16 cellular contexts compared by ENCODE assay signal in the genomic region with DNA sequence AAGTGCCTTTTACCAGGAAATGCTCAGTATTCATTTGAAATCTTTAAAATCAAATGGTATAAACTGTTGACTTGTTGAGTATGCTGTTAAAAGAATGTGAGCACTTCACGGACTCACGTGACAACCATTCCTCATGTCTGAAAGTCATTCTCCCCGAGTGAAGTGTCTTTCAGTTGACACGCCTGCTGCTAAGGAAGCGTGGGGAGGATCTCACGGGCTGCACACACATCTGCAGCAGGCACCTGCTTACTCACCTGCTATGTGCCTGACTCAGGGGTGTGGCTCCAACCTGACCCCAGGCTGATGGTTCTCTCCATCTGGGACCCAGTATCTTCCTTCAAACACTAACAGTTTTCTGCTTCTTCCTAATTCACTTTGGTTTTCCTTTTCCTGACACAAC. TPM values are rescaled to one million over a fixed set of nuclear protein-coding genes. Genes with fewer than 3 reads are reported as not detected.
A peak's percentile ranks its signal among the peaks of the same experiment; 100 is the strongest.
DNase-seq lines count a peak whose midpoint lies in the region; ATAC-seq, FAIRE-seq and TF ChIP-seq lines count a peak whose summit lies in the region.
"Had no signal": no experiment of that assay in that cellular context is flagged by ENCODE, and none has a peak within 500 bp of the region (broad histone marks: within the 10 kb centered on the region; RNA-seq: fewer than 3 reads in every experiment).

No MANE protein-coding gene starts in this region.

- no peak for FAIRE-seq in small intestine (lab: Jason Lieb, UNC)
- FAIRE-seq: astrocyte had no signal

- no peak for ATAC-seq in activated naive CD8-positive, alpha-beta T cell treated with anti-CD3 and anti-CD28 coated beads, Interleukin-2, amount 10 ng/mL, durations not matched to agents 7 days and 5 days (ENCODE audit: low read depth)
- no peak for ATAC-seq in activated naive CD8-positive, alpha-beta T cell treated with anti-CD3 and anti-CD28 coated beads, Interleukin-2, amount 50 U/mL, for 24 hours
- ATAC-seq in natural killer cell treated with Interleukin-12 subunit alpha and Interleukin-12 subunit beta and Interleukin-15 and Interleukin-18, amount 100 ng/mL, for 72 hours, result no peak
- ATAC-seq: stimulated activated naive B cell treated with anti-CD40 and anti-IgM and Interleukin-4, amounts not matched to agents 10 μg/mL and 1 μg/mL and 100 μg/mL, for 72 hours had no signal

- H3K4me1 ChIP-seq in suprapubic skin (no peaks in the 10 kb centered on the region), small intestine (ENCODE audit: control insufficient read depth in 2 of 2, insufficient read depth in 1 of 2, low read depth in 1 of 2, low read length in 1 of 2) (no peaks in the 10 kb centered on the region)
- H3K4me1 ChIP-seq: parathyroid adenoma had no signal

- whole genome bisulfite sequencing in suprapubic skin, result 77% methylated on average over 6 of the region's 6 CpGs
- WGBS in small intestine, 3 donors, result 81 to 90% (median 81%) methylated on average over 6 of the region's 6 CpGs

- no peak for TF ChIP-seq EP300 in suprapubic skin (IDR thresholded peaks at IDR 0.05)

- no peaks in the 10 kb centered on the region for H3K27me3 Mint-ChIP-seq in activated naive CD8-positive, alpha-beta T cell treated with anti-CD3 and anti-CD28 coated beads, Interleukin-2, amount 10 ng/mL, durations not matched to agents 7 days and 5 days
- H3K27me3 Mint-ChIP-seq in activated naive CD8-positive, alpha-beta T cell treated with anti-CD3 and anti-CD28 coated beads, Interleukin-2, amount 50 U/mL, for 24 hours, result no peaks in the 10 kb centered on the region
- H3K27me3 Mint-ChIP-seq in natural killer cell treated with Interleukin-12 subunit alpha and Interleukin-12 subunit beta and Interleukin-15 and Interleukin-18, amount 100 ng/mL, for 72 hours, result no peaks in the 10 kb centered on the region
- H3K27me3 Mint-ChIP-seq: stimulated activated naive B cell treated with anti-CD40 and anti-IgM and Interleukin-4, amounts not matched to agents 10 μg/mL and 1 μg/mL and 100 μg/mL, for 72 hours had no signal

- no peak overlapping the region for H3K4me3 Mint-ChIP-seq in activated naive CD8-positive, alpha-beta T cell treated with anti-CD3 and anti-CD28 coated beads, Interleukin-2, amount 10 ng/mL, durations not matched to agents 7 days and 5 days
- H3K4me3 Mint-ChIP-seq in activated naive CD8-positive, alpha-beta T cell treated with anti-CD3 and anti-CD28 coated beads, Interleukin-2, amount 50 U/mL, for 24 hours, result no peak overlapping the region
- no peak overlapping the region for H3K4me3 Mint-ChIP-seq in natural killer cell treated with Interleukin-12 subunit alpha and Interleukin-12 subunit beta and Interleukin-15 and Interleukin-18, amount 100 ng/mL, for 72 hours
- H3K4me3 Mint-ChIP-seq: stimulated activated naive B cell treated with anti-CD40 and anti-IgM and Interleukin-4, amounts not matched to agents 10 μg/mL and 1 μg/mL and 100 μg/mL, for 72 hours; WTC11 had no signal

- peak overlapping the region; percentile 38 for H3K27ac ChIP-seq in suprapubic skin
- H3K27ac ChIP-seq in small intestine (ENCODE audit: low read depth in 1 of 2, low read length in 1 of 2), result peak overlapping the region in 1 of 2 donors; percentile 22

- peaks cover 5% of the 10 kb centered on the region for H3K36me3 Mint-ChIP-seq in activated naive CD8-positive, alpha-beta T cell treated with anti-CD3 and anti-CD28 coated beads, Interleukin-2, amount 10 ng/mL, durations not matched to agents 7 days and 5 days
- H3K36me3 Mint-ChIP-seq in activated naive CD8-positive, alpha-beta T cell treated with anti-CD3 and anti-CD28 coated beads, Interleukin-2, amount 50 U/mL, for 24 hours (ENCODE audit: low read depth), result peaks cover 13% of the 10 kb centered on the region
- no peaks in the 10 kb centered on the region for H3K36me3 Mint-ChIP-seq in natural killer cell treated with Interleukin-12 subunit alpha and Interleukin-12 subunit beta and Interleukin-15 and Interleukin-18, amount 100 ng/mL, for 72 hours

- H3K27me3 ChIP-seq in suprapubic skin, result no peaks in the 10 kb centered on the region
- no peaks in the 10 kb centered on the region for H3K27me3 ChIP-seq in small intestine (ENCODE audit: control insufficient read depth in 2 of 2, insufficient read depth in 2 of 2, low read length in 2 of 2)
- H3K27me3 ChIP-seq: esophagus muscularis mucosa had no signal

- H3K4me3 ChIP-seq in epithelial cell of esophagus (ENCODE audit: low read length), result no peak overlapping the region
- H3K4me3 ChIP-seq in suprapubic skin, result no peak overlapping the region
- H3K4me3 ChIP-seq in small intestine (ENCODE audit: low read depth in 1 of 2, low read length in 2 of 2), result no peak overlapping the region
- H3K4me3 ChIP-seq: esophagus muscularis mucosa had no signal

- no peak for TF ChIP-seq CTCF in epithelial cell of esophagus (IDR thresholded peaks at IDR 0.05; ENCODE audit: insufficient read depth, low read depth, low read length, missing control alignments)
- no peak for TF ChIP-seq CTCF in suprapubic skin (IDR thresholded peaks at IDR 0.05)

- no peaks in the 10 kb centered on the region for H3K9me3 Mint-ChIP-seq in activated naive CD8-positive, alpha-beta T cell treated with anti-CD3 and anti-CD28 coated beads, Interleukin-2, amount 10 ng/mL, durations not matched to agents 7 days and 5 days
- no peaks in the 10 kb centered on the region for H3K9me3 Mint-ChIP-seq in activated naive CD8-positive, alpha-beta T cell treated with anti-CD3 and anti-CD28 coated beads, Interleukin-2, amount 50 U/mL, for 24 hours
- H3K9me3 Mint-ChIP-seq in natural killer cell treated with Interleukin-12 subunit alpha and Interleukin-12 subunit beta and Interleukin-15 and Interleukin-18, amount 100 ng/mL, for 72 hours, result no peaks in the 10 kb centered on the region
- H3K9me3 Mint-ChIP-seq: stimulated activated naive B cell treated with anti-CD40 and anti-IgM and Interleukin-4, amounts not matched to agents 10 μg/mL and 1 μg/mL and 100 μg/mL, for 72 hours; WTC11 had no signal

- TF ChIP-seq POLR2A in suprapubic skin (IDR thresholded peaks at IDR 0.05), result no peak

- peak overlapping the region; percentile 53 for H3K27ac Mint-ChIP-seq in activated naive CD8-positive, alpha-beta T cell treated with anti-CD3 and anti-CD28 coated beads, Interleukin-2, amount 10 ng/mL, durations not matched to agents 7 days and 5 days
- H3K27ac Mint-ChIP-seq in activated naive CD8-positive, alpha-beta T cell treated with anti-CD3 and anti-CD28 coated beads, Interleukin-2, amount 50 U/mL, for 24 hours, result no peak overlapping the region
- peak overlapping the region in 1 of 2 donors; percentile 54 for H3K27ac Mint-ChIP-seq in natural killer cell treated with Interleukin-12 subunit alpha and Interleukin-12 subunit beta and Interleukin-15 and Interleukin-18, amount 100 ng/mL, for 72 hours
- H3K27ac Mint-ChIP-seq: stimulated activated naive B cell treated with anti-CD40 and anti-IgM and Interleukin-4, amounts not matched to agents 10 μg/mL and 1 μg/mL and 100 μg/mL, for 72 hours had no signal

- peaks cover 32% of the 10 kb centered on the region for H3K36me3 ChIP-seq in suprapubic skin
- peaks cover 0 to 6% of the 10 kb centered on the region in 2 donors for H3K36me3 ChIP-seq in small intestine (ENCODE audit: control insufficient read depth in 2 of 2, insufficient read depth in 2 of 2, low read length in 2 of 2)

- POLR2A ChIA-PET in activated naive CD8-positive, alpha-beta T cell treated with anti-CD3 and anti-CD28 coated beads, Interleukin-2, amount 10 ng/mL, durations not matched to agents 7 days and 5 days (lab: Charles Lee), result no interaction called here

- no peaks in the 10 kb centered on the region for H3K9me3 ChIP-seq in suprapubic skin
- no peaks in the 10 kb centered on the region for H3K9me3 ChIP-seq in small intestine (ENCODE audit: control insufficient read depth, low read depth)
- H3K9me3 ChIP-seq: esophagus muscularis mucosa had no signal

- H3K4me1 Mint-ChIP-seq in activated naive CD8-positive, alpha-beta T cell treated with anti-CD3 and anti-CD28 coated beads, Interleukin-2, amount 10 ng/mL, durations not matched to agents 7 days and 5 days, result peaks cover 13% of the 10 kb centered on the region
- peaks cover 10% of the 10 kb centered on the region for H3K4me1 Mint-ChIP-seq in activated naive CD8-positive, alpha-beta T cell treated with anti-CD3 and anti-CD28 coated beads, Interleukin-2, amount 50 U/mL, for 24 hours
- H3K4me1 Mint-ChIP-seq in natural killer cell treated with Interleukin-12 subunit alpha and Interleukin-12 subunit beta and Interleukin-15 and Interleukin-18, amount 100 ng/mL, for 72 hours (ENCODE audit: low read depth in 2 of 2), result peaks cover 3 to 9% of the 10 kb centered on the region in 2 donors

- DNase-seq in activated naive CD8-positive, alpha-beta T cell treated with anti-CD3 and anti-CD28 coated beads, Interleukin-2, amount 10 ng/mL, durations not matched to agents 7 days and 5 days, result no peak
- no peak for DNase-seq in activated naive CD8-positive, alpha-beta T cell treated with anti-CD3 and anti-CD28 coated beads, Interleukin-2, amount 50 U/mL, for 24 hours
- DNase-seq in NCI-H187 (lab: John Stamatoyannopoulos, UW), result peak; percentile 47 to 85
- peak; percentile 58 for DNase-seq in epithelial cell of esophagus (ENCODE audit: low read depth)
- no peak for DNase-seq in suprapubic skin (ENCODE audit: low spot score in 2 of 2)
- no peak for DNase-seq in NCI-H446 (lab: John Stamatoyannopoulos, UW)
- DNase-seq in small intestine, result no peak
- DNase-seq in natural killer cell treated with Interleukin-12 subunit alpha and Interleukin-12 subunit beta and Interleukin-15 and Interleukin-18, amount 100 ng/mL, for 72 hours (ENCODE audit: low spot score), result no peak
- DNase-seq: activated gamma-delta T cell; NCI-H1105 treated with DMSO at 0.1 percent for 48 hours; NCI-H526 treated with DMSO at 0.1 percent for 48 hours; stimulated activated naive B cell treated with anti-CD40 and anti-IgM and Interleukin-4, amounts not matched to agents 10 μg/mL and 1 μg/mL and 100 μg/mL, for 72 hours had no signal

RNA-seq across cellular contexts. Expression of a gene that starts 32.7 kb away (rescaled TPM):
- total RNA-seq in activated naive CD8-positive, alpha-beta T cell treated with anti-CD3 and anti-CD28 coated beads, Interleukin-2, amount 10 ng/mL, durations not matched to agents 7 days and 5 days, result 10 to 100 TPM; 37.6 to 39.6 TPM
- 10 to 100 TPM; 17.3 to 59.4 (median 26.6) TPM for total RNA-seq in suprapubic skin
- polyA plus RNA-seq in small intestine, result 10 to 100 TPM in 1 of 3 donors, 1 to 10 TPM in 2; 9.7 to 19.7 (median 9.7) TPM
- 10 to 100 TPM; 19.6 to 59.1 TPM for total RNA-seq in natural killer cell treated with Interleukin-12 subunit alpha and Interleukin-12 subunit beta and Interleukin-15 and Interleukin-18, amount 100 ng/mL, for 72 hours

RNA-seq across cellular contexts. Expression of a gene that starts 32.8 kb away (rescaled TPM):
- 10 to 100 TPM; 22.2 to 22.5 TPM for total RNA-seq in activated naive CD8-positive, alpha-beta T cell treated with anti-CD3 and anti-CD28 coated beads, Interleukin-2, amount 10 ng/mL, durations not matched to agents 7 days and 5 days
- 10 to 100 TPM; 19.4 to 23.1 (median 20.1) TPM for total RNA-seq in suprapubic skin
- 10 to 100 TPM in 1 of 3 donors, 1 to 10 TPM in 2; 8.4 to 12.3 (median 8.7) TPM for polyA plus RNA-seq in small intestine
- 10 to 100 TPM; 18.8 to 20.0 TPM for total RNA-seq in natural killer cell treated with Interleukin-12 subunit alpha and Interleukin-12 subunit beta and Interleukin-15 and Interleukin-18, amount 100 ng/mL, for 72 hours

RNA-seq across cellular contexts. Expression of a gene that starts 55.2 kb away (rescaled TPM):
- 10 to 100 TPM; 67.2 to 71.0 TPM for total RNA-seq in activated naive CD8-positive, alpha-beta T cell treated with anti-CD3 and anti-CD28 coated beads, Interleukin-2, amount 10 ng/mL, durations not matched to agents 7 days and 5 days
- 10 to 100 TPM; 41.5 to 93.1 (median 47.8) TPM for total RNA-seq in suprapubic skin
- 10 to 100 TPM; 23.5 to 39.5 (median 33.8) TPM for polyA plus RNA-seq in small intestine
- total RNA-seq in natural killer cell treated with Interleukin-12 subunit alpha and Interleukin-12 subunit beta and Interleukin-15 and Interleukin-18, amount 100 ng/mL, for 72 hours, result 10 to 100 TPM; 33.0 to 62.0 TPM

Comparison
In these comparisons a context has a peak if more than half of its experiments do, and no peak if none do; other contexts are left out.
1. DNase-seq: peak in NCI-H187 (2 of 2) and epithelial cell of esophagus (single experiment); none in activated naive CD8-positive, alpha-beta T cell treated with anti-CD3 and anti-CD28 coated beads, Interleukin-2, amount 10 ng/mL, durations not matched to agents 7 days and 5 days (single experiment), activated naive CD8-positive, alpha-beta T cell treated with anti-CD3 and anti-CD28 coated beads, Interleukin-2, amount 50 U/mL, for 24 hours (single experiment), suprapubic skin (0 of 2), NCI-H446 (0 of 2), small intestine (single experiment) and natural killer cell treated with Interleukin-12 subunit alpha and Interleukin-12 subunit beta and Interleukin-15 and Interleukin-18, amount 100 ng/mL, for 72 hours (single experiment).